In genomic region chr7:158539711-158540146, GRCh38 we compare ENCODE assay signal across 1 cellular context.
TF ChIP-seq lines count a peak whose summit lies in the region.

No MANE protein-coding gene starts in this region.

TF ChIP-seq in K562, 482 proteins besides CTCF, POLR2A, EP300 and RAD21 (continued from another document):
- no peak for TF ChIP-seq PREB (CRISPR knock-in tag; IDR thresholded peaks at IDR 0.05)
- no peak for TF ChIP-seq ILF3 (IDR thresholded peaks at IDR 0.05; ENCODE audit: borderline replicate concordance)
- no peak for TF ChIP-seq NONO (IDR thresholded peaks at IDR 0.05; ENCODE audit: low read depth in 2 of 2, low read length in 1 of 2)
- TF ChIP-seq BHLHE40 (IDR thresholded peaks at IDR 0.05; ENCODE audit: low read length): no peak
- TF ChIP-seq HBP1 (CRISPR knock-in tag; IDR thresholded peaks at IDR 0.05): no peak
- no peak for TF ChIP-seq HMBOX1 (IDR thresholded peaks at IDR 0.05)
